8 cellular contexts compared by ENCODE assay signal in genomic region chr12:52865090-52865944, GRCh38. TPM values are rescaled to one million over a fixed set of nuclear protein-coding genes. Genes with fewer than 3 reads are reported as not detected.
DNase-seq lines count a peak whose midpoint lies in the region; ATAC-seq, FAIRE-seq and TF ChIP-seq lines count a peak whose summit lies in the region.

No MANE protein-coding gene starts in this region.

- DNase-seq in DMS153 (lab: John Stamatoyannopoulos, UW) (peak; percentile 48), HTR-8/SVneo (ENCODE audit: insufficient read length, low spot score) (peak; percentile 81), OCI-LY7 (ENCODE audit: low spot score) (peak; percentile 25), choroid plexus epithelial cell (ENCODE audit: low read depth) (peak; percentile 77), right lobe of liver (peak; percentile 67 to 74 (median 73)), tibial artery (peak in 1 of 2 donors; percentile 56)
- DNase-seq in activated naive CD4-positive, alpha-beta T cell treated with Interleukin-2 at 50 U/mL for 16 hours = no peak

- no peak overlapping the region for H3K4me2 ChIP-seq in OCI-LY7 (ENCODE audit: low read length)

- H3K9me3 ChIP-seq in OCI-LY7 (ENCODE audit: low read length) (no peaks in the 10 kb centered on the region), right lobe of liver (no peaks in the 10 kb centered on the region), tibial artery (no peaks in the 10 kb centered on the region)

- H3K4me3 ChIP-seq in OCI-LY7 (ENCODE audit: low read depth, low read length, poor library complexity, severe bottlenecking) (no peak overlapping the region), choroid plexus epithelial cell (ENCODE audit: low read depth, low read length) (no peak overlapping the region), right lobe of liver (no peak overlapping the region), tibial artery (no peak overlapping the region)

- POLR2A ChIA-PET in OCI-LY7 (lab: Charles Lee) = no interaction called here

- no peaks in the 10 kb centered on the region for H4K20me1 ChIP-seq in OCI-LY7 (ENCODE audit: insufficient read depth, low read length)

- H3K4me1 ChIP-seq in OCI-LY7 (ENCODE audit: insufficient read depth, low read length, poor library complexity, severe bottlenecking) = peaks cover 12% of the 10 kb centered on the region
- H3K4me1 ChIP-seq in right lobe of liver = no peaks in the 10 kb centered on the region
- peaks cover 0 to 9% (median 0%) of the 10 kb centered on the region in 4 donors for H3K4me1 ChIP-seq in tibial artery

- H3K27ac ChIP-seq in OCI-LY7 (ENCODE audit: low read depth, low read length, poor library complexity, severe bottlenecking) (no peak overlapping the region), right lobe of liver (no peak overlapping the region), tibial artery (no peak overlapping the region)

- CTCF ChIA-PET in OCI-LY7 (lab: Charles Lee; ENCODE audit: unreplicated experiment) = no interaction called here

- intact Hi-C loops in OCI-LY7 (cut with micrococcal nuclease; ENCODE audit: unreplicated experiment) (loop anchor here (5.0 kb wide), 1 partner anchor 708 kb away; no protein-coding TSS in a partner anchor), right lobe of liver (cut with DNase I) (no loop called here), tibial artery (cut with DNase I; ENCODE audit: low total_unique reads) (no loop called here)

- TF ChIP-seq POLR2A in right lobe of liver (IDR thresholded peaks at IDR 0.05) = no peak

- ATAC-seq in right lobe of liver (peak; percentile 90 to 96 (median 92)), HG03565 (IDR thresholded peaks at IDR 0.05; ENCODE audit: unreplicated experiment) (no peak)

- peak; percentile 13 for FAIRE-seq in HTR-8/SVneo (lab: Jason Lieb, UNC)

- peak; percentile 83 for TF ChIP-seq CTCF in OCI-LY7 (conservative IDR thresholded peaks at IDR 0.05; ENCODE audit: low read length)
- TF ChIP-seq CTCF in choroid plexus epithelial cell (conservative IDR thresholded peaks at IDR 0.05; ENCODE audit: low read depth, low read length) = peak; percentile 97
- TF ChIP-seq CTCF in right lobe of liver (IDR thresholded peaks at IDR 0.05) = peak; percentile 65 to 76 (median 72)
- peak; percentile 61 to 75 for TF ChIP-seq CTCF in tibial artery (IDR thresholded peaks at IDR 0.05)

- no peaks in the 10 kb centered on the region for H3K9me2 ChIP-seq in OCI-LY7 (ENCODE audit: insufficient read depth, low read length)

- 58% methylated on average over 6 of the region's 10 CpGs for WGBS in right lobe of liver (ENCODE audit: insufficient coverage, low coverage, low lambda C conversion rate, missing lambda C conversion rate)

- H3K27me3 ChIP-seq in right lobe of liver (no peaks in the 10 kb centered on the region), tibial artery (no peaks in the 10 kb centered on the region)

- H2AFZ ChIP-seq in OCI-LY7 (ENCODE audit: low read length) = no peak overlapping the region

- H3K36me3 ChIP-seq in OCI-LY7 (ENCODE audit: insufficient read depth, low read length) = no peaks in the 10 kb centered on the region
- H3K36me3 ChIP-seq in right lobe of liver = no peaks in the 10 kb centered on the region
- H3K36me3 ChIP-seq in tibial artery = no peaks in the 10 kb centered on the region

- no peaks in the 10 kb centered on the region for H3K79me2 ChIP-seq in OCI-LY7 (ENCODE audit: insufficient read depth, low read depth, low read length)

- no TSS peak for BruUV-seq in OCI-LY7 (replicated peaks; lab: Mats Ljungman, UMichigan)

RNA-seq across cellular contexts. Expression of gene KRT78, which starts 16.5 kb away (rescaled TPM):
- not detected in 2 replicates for total RNA-seq in OCI-LY7 (2014; rRNA removed; shearing (Covaris generic))
- total RNA-seq in OCI-LY7 (2022) (not detected in 2 replicates), right lobe of liver (not detected)

RNA-seq across cellular contexts. Expression of gene KRT79, which starts 31.2 kb away (rescaled TPM):
- total RNA-seq in OCI-LY7 (2014; rRNA removed; shearing (Covaris generic)) = not detected in 2 replicates
- total RNA-seq in OCI-LY7 (2022) = not detected in 2 replicates
- not detected for total RNA-seq in right lobe of liver

RNA-seq across cellular contexts. Expression of gene KRT8, which starts 39.6 kb away (rescaled TPM):
- 0.16 TPM in 1 of 2 replicates, not detected in the other for total RNA-seq in OCI-LY7 (2014; rRNA removed; shearing (Covaris generic))
- 0.89 TPM in 2 replicates for total RNA-seq in OCI-LY7 (2022)
- 1,000 to 10,000 TPM in 1 of 6 experiments, 100 to 1,000 TPM in 5; 149 to 1,003 (median 436) TPM for total RNA-seq in right lobe of liver

RNA-seq across cellular contexts. Expression of gene KRT4, which starts 51.4 kb away (rescaled TPM):
- not detected in 2 replicates for total RNA-seq in OCI-LY7 (2014; rRNA removed; shearing (Covaris generic))
- total RNA-seq in OCI-LY7 (2022) = not detected in 2 replicates
- not detected for total RNA-seq in right lobe of liver

Comparison
In these comparisons a context has a peak if more than half of its experiments do, and no peak if none do; other contexts are left out.
1. RNA of gene KRT8, which starts 39.6 kb away (total RNA-seq): 149 to 1,003 TPM in right lobe of liver; 0.16 to 0.89 TPM in OCI-LY7; every median in the first group is over 10 times any median in the second.
2. Peak in every context shown above with its lines, with median percentiles within 50 percentile points of each other: CTCF ChIP-seq.